ENCODE assay signal across 10 cellular contexts in the genomic region with DNA sequence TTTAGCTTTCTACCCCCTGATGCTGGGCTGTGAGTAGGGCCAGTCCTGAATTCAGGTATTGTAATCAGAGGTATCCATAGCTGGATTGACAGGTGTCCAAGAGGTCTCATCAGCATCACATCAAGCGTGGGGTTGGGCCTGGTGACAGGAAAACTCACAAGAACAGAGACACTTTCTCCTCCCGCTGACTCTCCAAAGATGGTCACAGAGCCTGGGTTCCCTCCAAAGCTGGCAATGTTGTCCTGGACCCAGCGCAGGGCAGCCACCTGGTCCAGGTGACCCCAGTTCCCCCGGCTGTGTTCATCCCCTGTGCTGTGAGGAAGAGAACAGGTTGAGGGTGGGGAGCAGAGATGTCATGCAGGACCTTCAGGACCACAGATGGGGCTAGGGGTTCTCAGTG. TPM values are rescaled to one million over a fixed set of nuclear protein-coding genes. Genes with fewer than 3 reads are reported as not detected.
"Had no signal": no experiment of that assay in that cellular context is flagged by ENCODE, and none has a peak within 500 bp of the region (broad histone marks: within the 10 kb centered on the region; RNA-seq: fewer than 3 reads in every experiment).

No MANE protein-coding gene starts in this region.

- H3K36me3 ChIP-seq: HAP-1 had no signal

- FAIRE-seq: HTR-8/SVneo had no signal

- H3K9ac ChIP-seq: GM23248 had no signal

- H3K27ac ChIP-seq: GM23248 had no signal

- H3K4me3 Mint-ChIP-seq: HFFc6 had no signal

- H3K27ac Mint-ChIP-seq: HFFc6 had no signal

- DNase-seq: GM23248, GOT3, H7, HFFc6, IMR-90 had no signal

- H3K4me1 ChIP-seq: HAP-1 had no signal

- H3K4me3 ChIP-seq: GM23248, HAP-1 had no signal

- H3K9me3 ChIP-seq: HAP-1 had no signal

- ATAC-seq: HCT116 had no signal

RNA-seq across cellular contexts. Expression of a gene that starts 11.7 kb away (rescaled TPM):
- total RNA-seq: GM23248, H7, HFFc6, HT-29, IMR-90 had no signal

RNA-seq across cellular contexts. Expression of a gene that starts 54.0 kb away (rescaled TPM):
- total RNA-seq: GM23248, H4, H7, HFFc6, HT-29, IMR-90 had no signal
- polyA plus RNA-seq: GM23248, IMR-90 had no signal
